Comparison of ENCODE assay signal across 27 cellular contexts in the genomic region with DNA sequence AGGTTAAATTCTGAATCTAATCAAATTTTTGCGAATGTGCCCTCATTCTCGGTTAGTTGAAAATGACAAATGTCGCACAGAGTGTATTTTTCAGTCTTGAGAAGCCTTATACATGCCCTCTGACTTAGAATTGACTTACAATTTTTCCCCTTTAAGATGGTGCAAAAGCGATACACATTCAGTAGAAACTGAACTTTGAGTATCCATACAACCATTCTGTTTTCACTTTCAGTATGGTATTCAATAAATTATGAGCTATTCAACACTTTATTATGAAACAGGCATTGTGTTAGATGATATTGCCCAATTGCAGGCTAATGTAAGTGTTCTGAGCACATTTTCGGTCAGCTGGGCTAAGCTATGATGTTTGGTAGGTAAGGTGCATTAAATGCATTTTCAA. TPM values are rescaled to one million over a fixed set of nuclear protein-coding genes. Genes with fewer than 3 reads are reported as not detected.
DNase-seq lines count a peak whose midpoint lies in the region; ATAC-seq, FAIRE-seq and TF ChIP-seq lines count a peak whose summit lies in the region.
"Had no signal": no experiment of that assay in that cellular context is flagged by ENCODE, and none has a peak within 500 bp of the region (broad histone marks: within the 10 kb centered on the region; RNA-seq: fewer than 3 reads in every experiment).

No MANE protein-coding gene starts in this region.

- no peak for DNase-seq in activated CD8-positive, alpha-beta T cell treated with anti-CD3 and anti-CD28 coated beads for 36 hours
- no peak for DNase-seq in activated CD8-positive, alpha-beta T cell treated with anti-CD3 and anti-CD28 coated beads, Interleukin-2, amount 10 ng/mL, durations not matched to agents 7 days and 5 days
- DNase-seq in GM19239 (ENCODE audit: insufficient read length, low spot score) (no peak), OCI-LY7 (ENCODE audit: low spot score) (no peak), fibroblast of the aortic adventitia (ENCODE audit: low read depth) (peak; percentile 28), hypothalamus (lab: John Stamatoyannopoulos, UW) (no peak), germinal center (ENCODE audit: low spot score) (no peak), frontal cortex (ENCODE audit: low spot score in 2 of 2) (no peak)
- DNase-seq: activated CD4-positive, alpha-beta T cell treated with anti-CD3 and anti-CD28 coated beads for 1 hour; anterior cingulate cortex; COR-L47; DMS79 treated with DMSO at 0.1 percent for 48 hours; Kasumi-1; kidney; NCI-H1092 treated with DMSO at 0.1 percent for 48 hours; NCI-H187 treated with DMSO at 0.1 percent for 48 hours; SHP77; SW 1271; uterus had no signal

- H3K79me2 ChIP-seq in OCI-LY7 (ENCODE audit: insufficient read depth, low read depth, low read length) = peaks cover 82% of the 10 kb centered on the region

- FAIRE-seq in GM19239 (lab: Jason Lieb, UNC) (peak; percentile 95), frontal cortex (lab: Jason Lieb, UNC) (no peak)
- FAIRE-seq: A204.1, HepG2, kidney had no signal

- H3K9me3 ChIP-seq in OCI-LY7 (ENCODE audit: low read length) = peaks cover 6% of the 10 kb centered on the region; the same call in 1 of the 2 replicates
- H3K9me3 ChIP-seq: esophagus muscularis mucosa, uterus had no signal

- intact Hi-C loops in activated CD8-positive, alpha-beta T cell treated with anti-CD3 and anti-CD28 coated beads for 36 hours (cut with micrococcal nuclease) = no loop called here
- intact Hi-C loops in OCI-LY7 (cut with micrococcal nuclease; ENCODE audit: unreplicated experiment) = no loop called here

- peak overlapping the region; percentile 70 for H3K27ac ChIP-seq in OCI-LY7 (ENCODE audit: low read depth, low read length, poor library complexity, severe bottlenecking)
- H3K27ac ChIP-seq: cardiac muscle cell, coronary artery, esophagus muscularis mucosa, HL-60, uterus had no signal

- H3K4me1 ChIP-seq in OCI-LY7 (ENCODE audit: insufficient read depth, low read length, poor library complexity, severe bottlenecking) = peaks cover 81% of the 10 kb centered on the region
- H3K4me1 ChIP-seq: esophagus muscularis mucosa, uterus had no signal

- no peak overlapping the region for H3K27ac Mint-ChIP-seq in activated CD8-positive, alpha-beta T cell treated with anti-CD3 and anti-CD28 coated beads for 36 hours
- no peak overlapping the region for H3K27ac Mint-ChIP-seq in activated CD8-positive, alpha-beta T cell treated with anti-CD3 and anti-CD28 coated beads, Interleukin-2, amount 10 ng/mL, durations not matched to agents 7 days and 5 days
- H3K27ac Mint-ChIP-seq: nephron had no signal

- H2AFZ ChIP-seq in OCI-LY7 (ENCODE audit: low read length) = no peak overlapping the region

- H4K20me1 ChIP-seq in OCI-LY7 (ENCODE audit: insufficient read depth, low read length) = no peaks in the 10 kb centered on the region

- TF ChIP-seq CTCF in activated CD8-positive, alpha-beta T cell treated with anti-CD3 and anti-CD28 coated beads for 36 hours (IDR thresholded peaks at IDR 0.05) = no peak
- TF ChIP-seq CTCF in OCI-LY7 (conservative IDR thresholded peaks at IDR 0.05; ENCODE audit: low read length) (no peak), fibroblast of the aortic adventitia (IDR thresholded peaks at IDR 0.05; ENCODE audit: insufficient read depth, low read length) (no peak)

- BruUV-seq in OCI-LY7 (replicated peaks; lab: Mats Ljungman, UMichigan) = no TSS peak

- ATAC-seq in activated CD8-positive, alpha-beta T cell treated with anti-CD3 and anti-CD28 coated beads for 36 hours = peak; percentile 53
- ATAC-seq in activated CD8-positive, alpha-beta T cell treated with anti-CD3 and anti-CD28 coated beads, Interleukin-2, amount 10 ng/mL, durations not matched to agents 7 days and 5 days = no peak
- ATAC-seq: HCT116, HepG2 had no signal

- peak overlapping the region; percentile 85 for H3K4me2 ChIP-seq in OCI-LY7 (ENCODE audit: low read length)

- peak overlapping the region; percentile 48 for H3K4me3 ChIP-seq in OCI-LY7 (ENCODE audit: low read depth, low read length, poor library complexity, severe bottlenecking)
- H3K4me3 ChIP-seq in fibroblast of the aortic adventitia (ENCODE audit: low read depth, low read length) = no peak overlapping the region
- H3K4me3 ChIP-seq: cardiac muscle cell, coronary artery, esophagus muscularis mucosa, uterus had no signal

- CTCF ChIA-PET in activated CD8-positive, alpha-beta T cell treated with anti-CD3 and anti-CD28 coated beads for 36 hours (lab: Charles Lee) = no interaction called here
- CTCF ChIA-PET in activated CD8-positive, alpha-beta T cell treated with anti-CD3 and anti-CD28 coated beads, Interleukin-2, amount 10 ng/mL, durations not matched to agents 7 days and 5 days (lab: Charles Lee) = interaction anchor here (0.7 kb wide), 1 partner anchor 40 kb away, joined by 3 read pairs; no protein-coding TSS in a partner anchor
- CTCF ChIA-PET in OCI-LY7 (lab: Charles Lee; ENCODE audit: unreplicated experiment) = no interaction called here

- no peaks in the 10 kb centered on the region for H3K9me2 ChIP-seq in OCI-LY7 (ENCODE audit: insufficient read depth, low read length)

- peaks cover 5% of the 10 kb centered on the region for H3K36me3 Mint-ChIP-seq in activated CD8-positive, alpha-beta T cell treated with anti-CD3 and anti-CD28 coated beads for 36 hours (ENCODE audit: low read depth)
- H3K36me3 Mint-ChIP-seq in activated CD8-positive, alpha-beta T cell treated with anti-CD3 and anti-CD28 coated beads, Interleukin-2, amount 10 ng/mL, durations not matched to agents 7 days and 5 days (ENCODE audit: low read depth) = peaks cover 3% of the 10 kb centered on the region

- H3K4me1 Mint-ChIP-seq in activated CD8-positive, alpha-beta T cell treated with anti-CD3 and anti-CD28 coated beads for 36 hours (ENCODE audit: low read depth) = peaks cover 55% of the 10 kb centered on the region
- peaks cover 40% of the 10 kb centered on the region for H3K4me1 Mint-ChIP-seq in activated CD8-positive, alpha-beta T cell treated with anti-CD3 and anti-CD28 coated beads, Interleukin-2, amount 10 ng/mL, durations not matched to agents 7 days and 5 days (ENCODE audit: low read depth)
- H3K4me1 Mint-ChIP-seq: nephron had no signal

- peaks cover 7% of the 10 kb centered on the region; the same call in 1 of the 2 replicates for H3K36me3 ChIP-seq in OCI-LY7 (ENCODE audit: insufficient read depth, low read length)
- H3K36me3 ChIP-seq: cardiac muscle cell, esophagus muscularis mucosa, uterus had no signal

- no peak overlapping the region for H3K4me3 Mint-ChIP-seq in activated CD8-positive, alpha-beta T cell treated with anti-CD3 and anti-CD28 coated beads for 36 hours
- H3K4me3 Mint-ChIP-seq in activated CD8-positive, alpha-beta T cell treated with anti-CD3 and anti-CD28 coated beads, Interleukin-2, amount 10 ng/mL, durations not matched to agents 7 days and 5 days = no peak overlapping the region
- H3K4me3 Mint-ChIP-seq: nephron had no signal

- POLR2A ChIA-PET in activated CD8-positive, alpha-beta T cell treated with anti-CD3 and anti-CD28 coated beads for 36 hours (lab: Charles Lee) = no interaction called here
- POLR2A ChIA-PET in activated CD8-positive, alpha-beta T cell treated with anti-CD3 and anti-CD28 coated beads, Interleukin-2, amount 10 ng/mL, durations not matched to agents 7 days and 5 days (lab: Charles Lee) = no interaction called here
- POLR2A ChIA-PET in OCI-LY7 (lab: Charles Lee) = interaction anchor here (0.7 to 1.1 kb wide), 2 partner anchors 17 to 100 kb away, joined by 3 read pairs; no protein-coding TSS in a partner anchor

- H3K9me3 Mint-ChIP-seq in activated CD8-positive, alpha-beta T cell treated with anti-CD3 and anti-CD28 coated beads for 36 hours = peaks cover 4% of the 10 kb centered on the region
- no peaks in the 10 kb centered on the region for H3K9me3 Mint-ChIP-seq in activated CD8-positive, alpha-beta T cell treated with anti-CD3 and anti-CD28 coated beads, Interleukin-2, amount 10 ng/mL, durations not matched to agents 7 days and 5 days (ENCODE audit: insufficient read depth)

- H3K27me3 Mint-ChIP-seq in activated CD8-positive, alpha-beta T cell treated with anti-CD3 and anti-CD28 coated beads for 36 hours = no peaks in the 10 kb centered on the region
- H3K27me3 Mint-ChIP-seq in activated CD8-positive, alpha-beta T cell treated with anti-CD3 and anti-CD28 coated beads, Interleukin-2, amount 10 ng/mL, durations not matched to agents 7 days and 5 days (ENCODE audit: low read depth) = no peaks in the 10 kb centered on the region

RNA-seq across cellular contexts. Expression of a gene that starts 43.4 kb away (rescaled TPM):
- 10 to 100 TPM; 16.9 to 17.0 TPM for total RNA-seq in activated CD8-positive, alpha-beta T cell treated with anti-CD3 and anti-CD28 coated beads for 36 hours
- 1 to 10 TPM; 3.3 to 3.8 TPM for total RNA-seq in activated CD8-positive, alpha-beta T cell treated with anti-CD3 and anti-CD28 coated beads, Interleukin-2, amount 10 ng/mL, durations not matched to agents 7 days and 5 days
- 34.2 and 40.5 TPM in 2 replicates for total RNA-seq in OCI-LY7 (2014; rRNA removed; shearing (Covaris generic))
- 58.5 and 59.6 TPM in 2 replicates for total RNA-seq in OCI-LY7 (2022)
- 8.0 and 63.2 TPM in 2 replicates for total RNA-seq in fibroblast of the aortic adventitia (ENCODE audit: low replicate concordance)
- 30.6 TPM for total RNA-seq in frontal cortex
